In genomic region chr4:96654045-96654444, GRCh38 we compare ENCODE assay signal across 24 cellular contexts.
DNase-seq lines count a peak whose midpoint lies in the region; ATAC-seq, FAIRE-seq and TF ChIP-seq lines count a peak whose summit lies in the region.
"Had no signal": no experiment of that assay in that cellular context is flagged by ENCODE, and none has a peak within 500 bp of the region (broad histone marks: within the 10 kb centered on the region; RNA-seq: fewer than 3 reads in every experiment).

No MANE protein-coding gene starts in this region.

- WGBS in neuronal stem cell (ENCODE audit: extremely low coverage in 2 of 2, insufficient read length in 2 of 2, insufficient replicate concordance in 1 of 2), 2 donors, result no CpG with 5 or more reads among the region's 6 CpGs
- 90 to 92% (median 92%) methylated on average over 5 to 6 of the region's 6 CpGs for WGBS in ovary, 3 donors

- peak overlapping the region; percentile 4 for H3K18ac ChIP-seq in neuronal stem cell (ENCODE audit: low read length)

- TF ChIP-seq CTCF in CD14-positive monocyte (IDR thresholded peaks at IDR 0.05), result no peak
- no peak for TF ChIP-seq CTCF in chondrocyte (IDR thresholded peaks at IDR 0.05)
- no peak for TF ChIP-seq CTCF in kidney (IDR thresholded peaks at IDR 0.05; ENCODE audit: borderline replicate concordance, extremely low read depth, insufficient read depth)
- no peak for TF ChIP-seq CTCF in ovary (IDR thresholded peaks at IDR 0.05)

- no peak overlapping the region for H3K4me3 ChIP-seq in kidney (ENCODE audit: low read length in 2 of 2)
- H3K4me3 ChIP-seq in neuronal stem cell (ENCODE audit: low read length in 2 of 2), result no peak overlapping the region
- no peak overlapping the region for H3K4me3 ChIP-seq in ovary
- H3K4me3 ChIP-seq: A549; BLaER1 treated with 17β-estradiol and CSF1 and Interleukin-3, amounts not matched to agents 10 nM and 100 nM; GM23248 had no signal

- H3K4me1 ChIP-seq in kidney (ENCODE audit: control insufficient read depth in 1 of 2, insufficient read depth in 1 of 2, low read depth in 1 of 2, low read length in 2 of 2), result no peaks in the 10 kb centered on the region
- peaks cover 0 to 9% of the 10 kb centered on the region in 2 donors for H3K4me1 ChIP-seq in neuronal stem cell (ENCODE audit: control insufficient read depth in 2 of 2, insufficient read depth in 1 of 2, low read depth in 1 of 2, low read length in 2 of 2)
- no peaks in the 10 kb centered on the region for H3K4me1 ChIP-seq in ovary (ENCODE audit: insufficient read depth)
- H3K4me1 ChIP-seq: A549; BLaER1 treated with 17β-estradiol and CSF1 and Interleukin-3, amounts not matched to agents 10 nM and 100 nM had no signal

- no peak overlapping the region for H2BK5ac ChIP-seq in neuronal stem cell (ENCODE audit: low read length)

- DNase-seq in CD14-positive monocyte (ENCODE audit: low spot score) (peak; percentile 37), chondrocyte (ENCODE audit: low spot score) (peak; percentile 62), kidney (peak; percentile 49), neuronal stem cell (ENCODE audit: low spot score) (no peak), ovary (no peak)
- no peak for DNase-seq in activated naive CD4-positive, alpha-beta T cell treated with anti-CD3 and anti-CD28 coated beads, Interleukin-2, amount 50 U/mL, for 72 hours (ENCODE audit: low spot score in 2 of 2)
- DNase-seq in stimulated activated CD4-positive, alpha-beta T cell treated with anti-CD3 and anti-CD28 coated beads, Interleukin-1b, Interleukin-23, amount 100 ng/mL, for 48 hours, result no peak
- DNase-seq: 8988T; ACHN; AML-193; BE2C; Calu3; CD4-positive, alpha-beta memory T cell; COR-L47; DMS79 treated with DMSO at 0.1 percent for 48 hours; GF-D8; GM23248; H9 had no signal

- no peak overlapping the region for H3K27ac Mint-ChIP-seq in CD14-positive monocyte
- H3K27ac Mint-ChIP-seq in chondrocyte (ENCODE audit: unreplicated experiment), result no peak overlapping the region
- H3K27ac Mint-ChIP-seq in activated naive CD4-positive, alpha-beta T cell treated with anti-CD3 and anti-CD28 coated beads, Interleukin-2, amount 50 U/mL, for 72 hours, result no peak overlapping the region
- H3K27ac Mint-ChIP-seq: CD4-positive, alpha-beta memory T cell; H9 had no signal

- no peak overlapping the region for H3K4me3 Mint-ChIP-seq in CD14-positive monocyte
- no peak overlapping the region for H3K4me3 Mint-ChIP-seq in chondrocyte (ENCODE audit: unreplicated experiment)
- H3K4me3 Mint-ChIP-seq: CD4-positive, alpha-beta memory T cell; H9 had no signal

- H3K27me3 Mint-ChIP-seq in CD14-positive monocyte (ENCODE audit: low read depth in 3 of 3), result no peaks in the 10 kb centered on the region
- no peaks in the 10 kb centered on the region for H3K27me3 Mint-ChIP-seq in chondrocyte (ENCODE audit: low read depth)
- H3K27me3 Mint-ChIP-seq: CD4-positive, alpha-beta memory T cell had no signal

- TF ChIP-seq EP300 in ovary (IDR thresholded peaks at IDR 0.05), result no peak

- H2BK120ac ChIP-seq in neuronal stem cell (ENCODE audit: low read depth, low read length), result no peak overlapping the region

- H3K36me3 Mint-ChIP-seq in CD14-positive monocyte (no peaks in the 10 kb centered on the region), chondrocyte (ENCODE audit: low read depth) (no peaks in the 10 kb centered on the region)
- H3K36me3 Mint-ChIP-seq in activated naive CD4-positive, alpha-beta T cell treated with anti-CD3 and anti-CD28 coated beads, Interleukin-2, amount 50 U/mL, for 72 hours, result no peaks in the 10 kb centered on the region
- H3K36me3 Mint-ChIP-seq: CD4-positive, alpha-beta memory T cell had no signal

- H3K4me2 ChIP-seq in neuronal stem cell (ENCODE audit: insufficient read depth, low read length, poor library complexity, severe bottlenecking), result no peak overlapping the region
- H3K4me2 ChIP-seq: A549; BLaER1 treated with 17β-estradiol and CSF1 and Interleukin-3, amounts not matched to agents 10 nM and 100 nM had no signal

- intact Hi-C loops in CD14-positive monocyte (cut with micrococcal nuclease) (no loop called here), kidney (cut with DNase I) (no loop called here), ovary (cut with DNase I) (no loop called here)

- no peaks in the 10 kb centered on the region for H3K4me1 Mint-ChIP-seq in CD14-positive monocyte
- H3K4me1 Mint-ChIP-seq in chondrocyte (ENCODE audit: low read depth), result no peaks in the 10 kb centered on the region
- H3K4me1 Mint-ChIP-seq: CD4-positive, alpha-beta memory T cell; H9 had no signal

- H3K27ac ChIP-seq in kidney (ENCODE audit: low read depth in 2 of 2, low read length in 2 of 2) (no peak overlapping the region), neuronal stem cell (replicated peaks; ENCODE audit: low read length) (no peak overlapping the region), ovary (no peak overlapping the region)
- H3K27ac ChIP-seq: A549; BLaER1 treated with 17β-estradiol and CSF1 and Interleukin-3, amounts not matched to agents 10 nM and 100 nM; GM23248 had no signal

- ATAC-seq in activated naive CD4-positive, alpha-beta T cell treated with anti-CD3 and anti-CD28 coated beads, Interleukin-2, amount 50 U/mL, for 72 hours, result no peak
- ATAC-seq in GM21825 (IDR thresholded peaks at IDR 0.05; ENCODE audit: unreplicated experiment), result no peak
- ATAC-seq: A549, HCT116 had no signal

- no peaks in the 10 kb centered on the region for H3K27me3 ChIP-seq in neuronal stem cell (ENCODE audit: control insufficient read depth in 3 of 3, insufficient read depth in 3 of 3, low read depth in 1 of 3, low read length in 3 of 3)
- no peaks in the 10 kb centered on the region for H3K27me3 ChIP-seq in ovary
- H3K27me3 ChIP-seq: BE2C; BLaER1 treated with 17β-estradiol and CSF1 and Interleukin-3, amounts not matched to agents 10 nM and 100 nM had no signal

- H2AFZ ChIP-seq in neuronal stem cell (ENCODE audit: low read length), result no peak overlapping the region
- H2AFZ ChIP-seq: GM23248 had no signal

- H3K14ac ChIP-seq in neuronal stem cell (ENCODE audit: low read length), result peak overlapping the region; percentile 40

- H2AK5ac ChIP-seq in neuronal stem cell (ENCODE audit: low read depth, low read length), result no peak overlapping the region

- no peak overlapping the region for H4K8ac ChIP-seq in neuronal stem cell (ENCODE audit: low read depth, low read length)

- H3K23ac ChIP-seq in neuronal stem cell (ENCODE audit: low read depth, low read length, poor library complexity), result no peak overlapping the region

- FAIRE-seq in kidney (lab: Jason Lieb, UNC), result no peak
- FAIRE-seq: A549, GM12891, GM18507 had no signal

- no peak for TF ChIP-seq POLR2A in ovary (IDR thresholded peaks at IDR 0.05)

- H3K4ac ChIP-seq in neuronal stem cell (ENCODE audit: low read length), result no peak overlapping the region

- H3K36me3 ChIP-seq in kidney (ENCODE audit: control insufficient read depth in 1 of 2, insufficient read depth in 2 of 2, low read length in 2 of 2), result no peaks in the 10 kb centered on the region
- no peaks in the 10 kb centered on the region for H3K36me3 ChIP-seq in neuronal stem cell (replicated peaks in 1 of 2; ENCODE audit: control insufficient read depth in 2 of 2, insufficient read depth in 2 of 2, low read length in 2 of 2)
- H3K36me3 ChIP-seq in ovary, result no peaks in the 10 kb centered on the region
- H3K36me3 ChIP-seq: BE2C; BLaER1 treated with 17β-estradiol and CSF1 and Interleukin-3, amounts not matched to agents 10 nM and 100 nM had no signal

- H2BK12ac ChIP-seq in neuronal stem cell (ENCODE audit: low read length), result peak overlapping the region; percentile 99

- no peaks in the 10 kb centered on the region for H3K9me3 ChIP-seq in kidney (ENCODE audit: control insufficient read depth in 1 of 2, low read length in 2 of 2)
- H3K9me3 ChIP-seq in neuronal stem cell (replicated peaks in 1 of 2; ENCODE audit: control insufficient read depth in 2 of 2, insufficient read depth in 1 of 2, low read depth in 1 of 2, low read length in 2 of 2), result peaks cover 13 to 20% of the 10 kb centered on the region in 2 donors
- H3K9me3 ChIP-seq in ovary, result no peaks in the 10 kb centered on the region
- H3K9me3 ChIP-seq: A549, BE2C had no signal

- no peaks in the 10 kb centered on the region for H3K79me1 ChIP-seq in neuronal stem cell (ENCODE audit: low read depth, low read length)

- H4K91ac ChIP-seq in neuronal stem cell (ENCODE audit: low read depth, low read length, poor library complexity), result peak overlapping the region; percentile 11

- H3K9me3 Mint-ChIP-seq in CD14-positive monocyte (peaks cover 3 to 18% (median 9%) of the 10 kb centered on the region in 7 donors), chondrocyte (ENCODE audit: low read depth) (no peaks in the 10 kb centered on the region)
- peaks cover 2 to 8% of the 10 kb centered on the region in 2 donors for H3K9me3 Mint-ChIP-seq in activated naive CD4-positive, alpha-beta T cell treated with anti-CD3 and anti-CD28 coated beads, Interleukin-2, amount 50 U/mL, for 72 hours

- peak overlapping the region; percentile 93 for H2BK15ac ChIP-seq in neuronal stem cell (ENCODE audit: low read length)

- H3K9ac ChIP-seq in kidney (ENCODE audit: low read length in 2 of 2), result no peak overlapping the region
- H3K9ac ChIP-seq in neuronal stem cell (ENCODE audit: low read depth, low read length, poor library complexity), result no peak overlapping the region
- H3K9ac ChIP-seq: BLaER1 treated with 17β-estradiol and CSF1 and Interleukin-3, amounts not matched to agents 10 nM and 100 nM; GM23248 had no signal

Comparison
In these comparisons a context has a peak if more than half of its experiments do, and no peak if none do; other contexts are left out.
1. DNase-seq: peak in CD14-positive monocyte (single experiment), chondrocyte (single experiment) and kidney (single experiment); none in neuronal stem cell (single experiment), ovary (0 of 5), activated naive CD4-positive, alpha-beta T cell treated with anti-CD3 and anti-CD28 coated beads, Interleukin-2, amount 50 U/mL, for 72 hours (0 of 2) and stimulated activated CD4-positive, alpha-beta T cell treated with anti-CD3 and anti-CD28 coated beads, Interleukin-1b, Interleukin-23, amount 100 ng/mL, for 48 hours (single experiment).